In genomic region chr20:24742436-24742835, GRCh38 we compare ENCODE assay signal across 20 cellular contexts.
A peak's percentile ranks its signal among the peaks of the same experiment; 100 is the strongest.
DNase-seq lines count a peak whose midpoint lies in the region; ATAC-seq and TF ChIP-seq lines count a peak whose summit lies in the region.
"Had no signal": no experiment of that assay in that cellular context is flagged by ENCODE, and none has a peak within 500 bp of the region (broad histone marks: within the 10 kb centered on the region; RNA-seq: fewer than 3 reads in every experiment).

No MANE protein-coding gene starts in this region.

- no peak overlapping the region for H3K27ac Mint-ChIP-seq in activated CD4-positive, alpha-beta memory T cell treated with anti-CD3 and anti-CD28 coated beads, Interleukin-2, amount 10 ng/mL, durations not matched to agents 7 days and 5 days
- H3K27ac Mint-ChIP-seq in activated CD4-positive, alpha-beta memory T cell treated with anti-CD3 and anti-CD28 coated beads for 36 hours: no peak overlapping the region
- H3K27ac Mint-ChIP-seq in osteocyte (ENCODE audit: unreplicated experiment): no peak overlapping the region
- no peak overlapping the region for H3K27ac Mint-ChIP-seq in immature natural killer cell

- no peak for ATAC-seq in HG02970 (IDR thresholded peaks at IDR 0.05; ENCODE audit: low FRiP score, unreplicated experiment)
- ATAC-seq: PC-3, SK-N-SH treated with all-trans-retinoic acid at 6 μM for 48 hours had no signal

- intact Hi-C loops in activated CD4-positive, alpha-beta memory T cell treated with anti-CD3 and anti-CD28 coated beads for 36 hours (cut with micrococcal nuclease): no loop called here

- no peak for TF ChIP-seq CTCF in osteocyte (IDR thresholded peaks at IDR 0.05)

- no peaks in the 10 kb centered on the region for H3K27me3 Mint-ChIP-seq in activated CD4-positive, alpha-beta memory T cell treated with anti-CD3 and anti-CD28 coated beads, Interleukin-2, amount 10 ng/mL, durations not matched to agents 7 days and 5 days
- no peaks in the 10 kb centered on the region for H3K27me3 Mint-ChIP-seq in activated CD4-positive, alpha-beta memory T cell treated with anti-CD3 and anti-CD28 coated beads for 36 hours
- H3K27me3 Mint-ChIP-seq in osteocyte (ENCODE audit: unreplicated experiment): peaks cover 6% of the 10 kb centered on the region
- peaks cover 0 to 4% (median 2%) of the 10 kb centered on the region in 3 donors for H3K27me3 Mint-ChIP-seq in immature natural killer cell (ENCODE audit: low read depth in 3 of 3)

- H3K4me3 Mint-ChIP-seq in activated CD4-positive, alpha-beta memory T cell treated with anti-CD3 and anti-CD28 coated beads, Interleukin-2, amount 10 ng/mL, durations not matched to agents 7 days and 5 days: no peak overlapping the region
- H3K4me3 Mint-ChIP-seq in activated CD4-positive, alpha-beta memory T cell treated with anti-CD3 and anti-CD28 coated beads for 36 hours: no peak overlapping the region
- H3K4me3 Mint-ChIP-seq in osteocyte (ENCODE audit: unreplicated experiment): no peak overlapping the region
- no peak overlapping the region for H3K4me3 Mint-ChIP-seq in immature natural killer cell

- peak; percentile 11 for DNase-seq in activated CD4-positive, alpha-beta memory T cell treated with anti-CD3 and anti-CD28 coated beads, Interleukin-2, amount 10 ng/mL, durations not matched to agents 7 days and 5 days
- no peak for DNase-seq in activated CD4-positive, alpha-beta memory T cell treated with anti-CD3 and anti-CD28 coated beads for 36 hours
- peak; percentile 70 for DNase-seq in DMS79 treated with DMSO at 0.1 percent for 48 hours (lab: John Stamatoyannopoulos, UW)
- peak; percentile 15 for DNase-seq in NCI-H69 (lab: John Stamatoyannopoulos, UW)
- peak; percentile 68 for DNase-seq in osteocyte (ENCODE audit: extremely low spot score, unreplicated experiment)
- no peak for DNase-seq in stimulated activated CD4-positive, alpha-beta T cell treated with anti-CD3 and anti-CD28 coated beads, Interleukin-15, amount 100 ng/mL, for 24 hours
- DNase-seq in immature natural killer cell: no peak
- DNase-seq: 8988T; ACHN; Calu3; KBM-7; MV-4-11; NCI-H2081; NCI-H226; NCI-H510A treated with DMSO at 0.1 percent for 48 hours; NCI-H748 treated with DMSO at 0.1 percent for 48 hours; NK-92 treated with Interleukin-12 subunit alpha and Interleukin-12 subunit beta, amount 100 ng/mL, for 24 hours; PC-3 had no signal

- H3K4me1 Mint-ChIP-seq in activated CD4-positive, alpha-beta memory T cell treated with anti-CD3 and anti-CD28 coated beads, Interleukin-2, amount 10 ng/mL, durations not matched to agents 7 days and 5 days: peaks cover 14% of the 10 kb centered on the region
- H3K4me1 Mint-ChIP-seq in activated CD4-positive, alpha-beta memory T cell treated with anti-CD3 and anti-CD28 coated beads for 36 hours (ENCODE audit: low read depth): peaks cover 13% of the 10 kb centered on the region
- H3K4me1 Mint-ChIP-seq in osteocyte (ENCODE audit: unreplicated experiment) (no peaks in the 10 kb centered on the region), immature natural killer cell (peaks cover 7 to 10% of the 10 kb centered on the region in 2 donors)

- no peaks in the 10 kb centered on the region for H3K9me3 Mint-ChIP-seq in activated CD4-positive, alpha-beta memory T cell treated with anti-CD3 and anti-CD28 coated beads, Interleukin-2, amount 10 ng/mL, durations not matched to agents 7 days and 5 days
- H3K9me3 Mint-ChIP-seq in activated CD4-positive, alpha-beta memory T cell treated with anti-CD3 and anti-CD28 coated beads for 36 hours: no peaks in the 10 kb centered on the region
- H3K9me3 Mint-ChIP-seq in osteocyte (ENCODE audit: unreplicated experiment) (no peaks in the 10 kb centered on the region), immature natural killer cell (no peaks in the 10 kb centered on the region)

- CTCF ChIA-PET in activated CD4-positive, alpha-beta memory T cell treated with anti-CD3 and anti-CD28 coated beads, Interleukin-2, amount 10 ng/mL, durations not matched to agents 7 days and 5 days (lab: Charles Lee): no interaction called here
- CTCF ChIA-PET in activated CD4-positive, alpha-beta memory T cell treated with anti-CD3 and anti-CD28 coated beads for 36 hours (lab: Charles Lee): no interaction called here

- POLR2A ChIA-PET in activated CD4-positive, alpha-beta memory T cell treated with anti-CD3 and anti-CD28 coated beads, Interleukin-2, amount 10 ng/mL, durations not matched to agents 7 days and 5 days (lab: Charles Lee): no interaction called here
- POLR2A ChIA-PET in activated CD4-positive, alpha-beta memory T cell treated with anti-CD3 and anti-CD28 coated beads for 36 hours (lab: Charles Lee): no interaction called here

- H3K36me3 Mint-ChIP-seq in activated CD4-positive, alpha-beta memory T cell treated with anti-CD3 and anti-CD28 coated beads, Interleukin-2, amount 10 ng/mL, durations not matched to agents 7 days and 5 days (ENCODE audit: low read depth): no peaks in the 10 kb centered on the region
- H3K36me3 Mint-ChIP-seq in activated CD4-positive, alpha-beta memory T cell treated with anti-CD3 and anti-CD28 coated beads for 36 hours: no peaks in the 10 kb centered on the region
- no peaks in the 10 kb centered on the region for H3K36me3 Mint-ChIP-seq in osteocyte (ENCODE audit: unreplicated experiment)
- no peaks in the 10 kb centered on the region for H3K36me3 Mint-ChIP-seq in immature natural killer cell

Comparison
In these comparisons a context has a peak if more than half of its experiments do, and no peak if none do; other contexts are left out.
1. DNase-seq: peak in activated CD4-positive, alpha-beta memory T cell treated with anti-CD3 and anti-CD28 coated beads, Interleukin-2, amount 10 ng/mL, durations not matched to agents 7 days and 5 days (single experiment), DMS79 treated with DMSO at 0.1 percent for 48 hours (single experiment), NCI-H69 (single experiment) and osteocyte (single experiment); none in activated CD4-positive, alpha-beta memory T cell treated with anti-CD3 and anti-CD28 coated beads for 36 hours (single experiment), stimulated activated CD4-positive, alpha-beta T cell treated with anti-CD3 and anti-CD28 coated beads, Interleukin-15, amount 100 ng/mL, for 24 hours (single experiment) and immature natural killer cell (0 of 3).